In the genomic region with DNA sequence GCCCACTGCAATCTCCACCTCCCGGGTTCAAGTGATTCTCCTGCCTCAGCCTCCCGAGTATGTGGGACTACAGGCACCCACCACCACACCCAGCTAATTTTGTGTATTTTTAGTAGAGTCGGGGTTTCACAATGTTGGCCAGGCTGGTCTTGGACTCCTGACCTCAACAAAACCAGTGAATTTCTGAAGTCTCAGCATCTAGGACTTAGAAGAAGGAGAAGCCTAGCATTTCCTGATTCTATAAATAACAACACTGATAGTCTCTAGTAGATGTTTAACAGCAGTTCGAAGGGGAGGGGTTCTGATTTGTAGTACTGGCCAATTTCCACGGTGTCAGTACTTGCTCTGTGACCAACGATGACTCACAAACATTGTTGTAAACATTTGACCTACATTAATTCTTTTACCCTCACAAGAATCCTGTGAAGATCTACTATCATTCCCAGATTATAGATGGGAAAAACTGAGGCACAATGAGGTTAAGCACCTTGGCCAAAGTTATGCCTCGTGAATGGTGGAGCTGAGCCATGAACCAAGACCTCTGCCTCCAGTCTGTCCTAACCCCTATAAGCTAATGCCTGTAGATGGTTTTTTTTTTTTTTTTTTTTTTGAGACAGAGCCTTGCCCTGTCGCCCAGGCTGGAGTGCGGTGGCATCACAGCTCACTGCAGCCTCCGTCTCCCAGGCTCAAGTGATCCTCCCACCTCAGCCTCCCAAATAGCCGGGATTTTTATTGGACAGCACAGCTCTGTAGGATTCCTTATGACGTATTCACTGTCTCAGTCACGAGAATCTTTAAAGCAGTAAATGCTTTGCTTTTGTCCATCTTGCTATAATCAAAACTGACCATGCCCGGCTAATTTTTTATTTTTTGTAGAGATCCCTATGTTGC, we compare ENCODE assay signal across 8 cellular contexts. TPM values are rescaled to one million over a fixed set of nuclear protein-coding genes. Genes with fewer than 3 reads are reported as not detected.
DNase-seq lines count a peak whose midpoint lies in the region; ATAC-seq and TF ChIP-seq lines count a peak whose summit lies in the region.

No MANE protein-coding gene starts in this region.

- TF ChIP-seq POLR2A in stomach (IDR thresholded peaks at IDR 0.05), result no peak

- no peak for DNase-seq in activated T-cell treated with anti-CD3 and anti-CD28 coated beads, Interleukin-2, amount 50 U/mL, for 4 hours
- DNase-seq in activated T-cell treated with anti-CD3 and anti-CD28 coated beads, Interleukin-2, amount 50 U/mL, for 1 hour, result no peak
- DNase-seq in heart right ventricle, result no peak
- DNase-seq in stomach, result peak; percentile 59
- DNase-seq in DMS79 treated with DMSO at 0.1 percent for 48 hours (lab: John Stamatoyannopoulos, UW), result no peak

- no peak for TF ChIP-seq CTCF in heart right ventricle (IDR thresholded peaks at IDR 0.05)
- no peak for TF ChIP-seq CTCF in stomach (IDR thresholded peaks at IDR 0.05)

- H3K4me3 ChIP-seq in heart right ventricle (no peak overlapping the region), stomach (no peak overlapping the region)

- H3K27ac Mint-ChIP-seq in activated T-helper 17 cell treated with anti-CD3 and anti-CD28 coated beads, Interleukin-2, amount 50 U/mL, for 72 hours, result peak overlapping the region; percentile 73

- H3K27ac ChIP-seq in heart right ventricle (peak overlapping the region in 7 of 10 donors; percentile 19 to 63 (median 51)), stomach (peak overlapping the region; percentile 70 to 92 (median 83))

- H3K4me1 Mint-ChIP-seq in activated T-cell treated with anti-CD3 and anti-CD28 coated beads, Interleukin-2, amount 50 U/mL, for 4 hours (ENCODE audit: low read depth), result peaks cover 33% of the 10 kb centered on the region
- H3K4me1 Mint-ChIP-seq in activated T-helper 17 cell treated with anti-CD3 and anti-CD28 coated beads, Interleukin-2, amount 50 U/mL, for 72 hours, result peaks cover 9% of the 10 kb centered on the region

- H3K9me3 Mint-ChIP-seq in activated T-cell treated with anti-CD3 and anti-CD28 coated beads, Interleukin-2, amount 50 U/mL, for 4 hours, result no peaks in the 10 kb centered on the region
- no peaks in the 10 kb centered on the region for H3K9me3 Mint-ChIP-seq in activated T-helper 17 cell treated with anti-CD3 and anti-CD28 coated beads, Interleukin-2, amount 50 U/mL, for 72 hours

- H3K27me3 Mint-ChIP-seq in activated T-cell treated with anti-CD3 and anti-CD28 coated beads, Interleukin-2, amount 50 U/mL, for 4 hours (ENCODE audit: low read depth), result no peaks in the 10 kb centered on the region
- no peaks in the 10 kb centered on the region for H3K27me3 Mint-ChIP-seq in activated T-helper 17 cell treated with anti-CD3 and anti-CD28 coated beads, Interleukin-2, amount 50 U/mL, for 72 hours

- H3K36me3 Mint-ChIP-seq in activated T-cell treated with anti-CD3 and anti-CD28 coated beads, Interleukin-2, amount 50 U/mL, for 4 hours (ENCODE audit: insufficient read depth), result peaks cover 16% of the 10 kb centered on the region
- peaks cover 92% of the 10 kb centered on the region for H3K36me3 Mint-ChIP-seq in activated T-helper 17 cell treated with anti-CD3 and anti-CD28 coated beads, Interleukin-2, amount 50 U/mL, for 72 hours (ENCODE audit: low read depth)

- intact Hi-C loops in heart right ventricle (cut with DNase I), result loop anchor here in 1 of 10 donors (5.0 kb wide), 1 partner anchor 83 kb away; the partner anchor contains the start of gene P2RX7
- intact Hi-C loops in stomach (cut with DNase I; ENCODE audit: low total_unique reads), result no loop called here

- H3K36me3 ChIP-seq in heart right ventricle, result peaks cover 0 to 41% (median 0%) of the 10 kb centered on the region in 9 donors
- peaks cover 4 to 29% (median 26%) of the 10 kb centered on the region in 4 donors for H3K36me3 ChIP-seq in stomach

- H3K4me3 Mint-ChIP-seq in activated T-cell treated with anti-CD3 and anti-CD28 coated beads, Interleukin-2, amount 50 U/mL, for 4 hours, result peak overlapping the region; percentile 33
- peak overlapping the region; percentile 55 for H3K4me3 Mint-ChIP-seq in activated T-helper 17 cell treated with anti-CD3 and anti-CD28 coated beads, Interleukin-2, amount 50 U/mL, for 72 hours

- no peaks in the 10 kb centered on the region for H3K27me3 ChIP-seq in heart right ventricle
- no peaks in the 10 kb centered on the region for H3K27me3 ChIP-seq in stomach

- H3K4me1 ChIP-seq in heart right ventricle, result peaks cover 0 to 44% (median 18%) of the 10 kb centered on the region in 9 donors
- peaks cover 57 to 78% (median 72%) of the 10 kb centered on the region in 4 donors for H3K4me1 ChIP-seq in stomach

- TF ChIP-seq EP300 in stomach (IDR thresholded peaks at IDR 0.05), result no peak

- WGBS in heart right ventricle, 2 donors, result 63 to 69% methylated on average over 14 of the region's 14 CpGs
- 48 to 54% (median 50%) methylated on average over 13 to 14 of the region's 14 CpGs for WGBS in stomach, 5 donors

- H3K9me3 ChIP-seq in heart right ventricle, result no peaks in the 10 kb centered on the region
- H3K9me3 ChIP-seq in stomach, result no peaks in the 10 kb centered on the region

- ATAC-seq in activated T-cell treated with anti-CD3 and anti-CD28 coated beads, Interleukin-2, amount 50 U/mL, for 4 hours, result no peak
- peak; percentile 52 for ATAC-seq in activated T-helper 17 cell treated with anti-CD3 and anti-CD28 coated beads, Interleukin-2, amount 50 U/mL, for 72 hours (replicated peaks)
- peak in 6 of 8 donors; percentile 26 to 71 (median 41) for ATAC-seq in heart right ventricle
- no peak for ATAC-seq in GM21360 (IDR thresholded peaks at IDR 0.05; ENCODE audit: unreplicated experiment)
- ATAC-seq in HG03354 (IDR thresholded peaks at IDR 0.05; ENCODE audit: poor library complexity, severe bottlenecking, unreplicated experiment), result no peak

RNA-seq across cellular contexts. Expression of gene P2RX4, which starts 5.2 kb away (rescaled TPM):
- total RNA-seq in activated T-cell treated with anti-CD3 and anti-CD28 coated beads, Interleukin-2, amount 50 U/mL, for 4 hours, result 10 to 100 TPM; 18.1 to 21.9 (median 21.6) TPM
- total RNA-seq in activated T-helper 17 cell treated with anti-CD3 and anti-CD28 coated beads, Interleukin-2, amount 50 U/mL, for 72 hours, result 10 to 100 TPM; 31.6 to 45.3 TPM
- total RNA-seq in heart right ventricle (10 to 100 TPM in 1 of 10 donors, 1 to 10 TPM in 9; 3.7 to 12.6 (median 5.5) TPM), stomach (10 to 100 TPM; 13.8 to 65.2 (median 28.8) TPM)
- polyA plus RNA-seq in heart right ventricle (10 to 100 TPM in 1 of 2 donors, 1 to 10 TPM in 1; 4.4 to 10.6 TPM), stomach (10 to 100 TPM; 14.1 to 29.5 (median 24.0) TPM)

Comparison
In these comparisons a context has a peak if more than half of its experiments do, and no peak if none do; other contexts are left out.
1. ATAC-seq: peak in activated T-helper 17 cell treated with anti-CD3 and anti-CD28 coated beads, Interleukin-2, amount 50 U/mL, for 72 hours (single experiment) and heart right ventricle (6 of 8); none in activated T-cell treated with anti-CD3 and anti-CD28 coated beads, Interleukin-2, amount 50 U/mL, for 4 hours (0 of 2), GM21360 (single experiment) and HG03354 (single experiment).